Comparison of ENCODE assay signal across 9 cellular contexts in the genomic region with DNA sequence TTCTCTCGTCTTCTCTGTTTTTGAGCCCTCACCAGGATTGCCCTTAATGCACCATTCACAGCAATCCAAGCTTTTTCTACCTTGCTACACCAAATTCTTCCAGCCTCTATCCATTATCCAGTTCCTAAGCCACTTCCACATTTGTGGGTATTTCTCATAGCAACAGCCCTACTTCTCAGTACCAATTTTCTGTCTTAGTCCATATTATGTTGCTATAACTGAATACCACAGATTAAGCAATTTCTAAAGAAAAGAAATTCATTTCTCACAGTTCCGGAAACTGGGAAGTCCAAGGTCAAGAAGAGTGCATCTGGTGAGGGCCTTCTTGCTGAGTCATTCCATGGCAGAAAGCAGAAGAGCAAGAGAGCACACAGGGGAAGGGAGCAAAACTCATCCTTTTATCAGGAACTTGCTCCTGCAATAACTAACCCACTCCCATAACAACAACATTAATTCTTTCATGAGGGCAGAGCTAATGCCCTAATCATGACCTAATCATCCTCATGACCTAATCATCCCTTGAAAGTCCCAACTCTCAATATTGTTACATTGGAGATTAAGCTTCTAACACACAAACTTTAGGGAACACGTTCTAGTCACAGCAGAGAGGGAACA. TPM values are rescaled to one million over a fixed set of nuclear protein-coding genes. Genes with fewer than 3 reads are reported as not detected.
DNase-seq lines count a peak whose midpoint lies in the region; ATAC-seq and TF ChIP-seq lines count a peak whose summit lies in the region.
"Had no signal": no experiment of that assay in that cellular context is flagged by ENCODE, and none has a peak within 500 bp of the region (broad histone marks: within the 10 kb centered on the region; RNA-seq: fewer than 3 reads in every experiment).

No MANE protein-coding gene starts in this region.

- H3K27me3 ChIP-seq in HAP-1 (ENCODE audit: low read depth): no peaks in the 10 kb centered on the region

- TF ChIP-seq CTCF in choroid plexus epithelial cell (conservative IDR thresholded peaks at IDR 0.05; ENCODE audit: low read depth, low read length) (no peak), mucosa of descending colon (IDR thresholded peaks at IDR 0.05) (no peak)

- H3K4me3 ChIP-seq in choroid plexus epithelial cell (ENCODE audit: low read depth, low read length) (no peak overlapping the region), mucosa of descending colon (no peak overlapping the region), HAP-1 (no peak overlapping the region)

- no peaks in the 10 kb centered on the region for H3K4me1 ChIP-seq in mucosa of descending colon (ENCODE audit: low read depth)
- no peaks in the 10 kb centered on the region for H3K4me1 ChIP-seq in HAP-1

- intact Hi-C loops in mucosa of descending colon (cut with DNase I, micrococcal nuclease): no loop called here

- H3K9me3 ChIP-seq in mucosa of descending colon (no peaks in the 10 kb centered on the region), HAP-1 (no peaks in the 10 kb centered on the region)

- DNase-seq in CD1c-positive myeloid dendritic cell (ENCODE audit: extremely low spot score): peak; percentile 95
- DNase-seq in NOMO-1 treated with DMSO at 0.1 percent for 48 hours (lab: John Stamatoyannopoulos, UW; ENCODE audit: unreplicated experiment): peak; percentile 95
- peak; percentile 91 for DNase-seq in choroid plexus epithelial cell (ENCODE audit: low read depth)
- no peak for DNase-seq in mucosa of descending colon
- no peak for DNase-seq in NCI-H187 (lab: John Stamatoyannopoulos, UW)
- DNase-seq in HAP-1 (ENCODE audit: low spot score in 2 of 2): no peak
- no peak for DNase-seq in SHP77 (lab: John Stamatoyannopoulos, UW)
- no peak for DNase-seq in activated CD8-positive, alpha-beta memory T cell treated with anti-CD3 and anti-CD28 coated beads, Interleukin-2, amount 50 U/mL, for 48 hours
- DNase-seq: stimulated activated CD4-positive, alpha-beta T cell treated with anti-CD3 and anti-CD28 coated beads, Interleukin-12 subunit alpha, Interleukin-12 subunit beta, amount 100 ng/mL, for 4 hours had no signal

- H3K36me3 ChIP-seq in mucosa of descending colon (ENCODE audit: low read depth) (no peaks in the 10 kb centered on the region), HAP-1 (replicated peaks) (no peaks in the 10 kb centered on the region)

- in situ Hi-C loops in HAP-1 (cut with MboI; ENCODE audit: low sequenced_read_pairs): loop anchor here (25.0 kb wide), 2 partner anchors 763 to 863 kb away; no protein-coding TSS in a partner anchor

- ATAC-seq in mucosa of descending colon: peak; percentile 58

RNA-seq across cellular contexts. Expression of gene EIF1B, which starts 9.7 kb away (rescaled TPM):
- 10 to 100 TPM; 37.3 to 62.7 (median 41.3) TPM for total RNA-seq in mucosa of descending colon

Comparison
In these comparisons a context has a peak if more than half of its experiments do, and no peak if none do; other contexts are left out.
1. DNase-seq: peak in CD1c-positive myeloid dendritic cell (single experiment), NOMO-1 treated with DMSO at 0.1 percent for 48 hours (single experiment) and choroid plexus epithelial cell (single experiment); none in mucosa of descending colon (0 of 3), NCI-H187 (0 of 2), HAP-1 (0 of 2), SHP77 (0 of 2) and activated CD8-positive, alpha-beta memory T cell treated with anti-CD3 and anti-CD28 coated beads, Interleukin-2, amount 50 U/mL, for 48 hours (single experiment).